In genomic region chr5:126675338-126675737, GRCh38 we compare ENCODE assay signal across 10 cellular contexts.
DNase-seq lines count a peak whose midpoint lies in the region; ATAC-seq, FAIRE-seq and TF ChIP-seq lines count a peak whose summit lies in the region.
"Had no signal": no experiment of that assay in that cellular context is flagged by ENCODE, and none has a peak within 500 bp of the region (broad histone marks: within the 10 kb centered on the region; RNA-seq: fewer than 3 reads in every experiment).

No MANE protein-coding gene starts in this region.

- no peak overlapping the region for H2BK120ac ChIP-seq in H1 (replicated peaks; ENCODE audit: low read depth, low read length)

- ATAC-seq in GM23338 (peak; percentile 17), mucosa of descending colon (peak; percentile 12), GM21717 (IDR thresholded peaks at IDR 0.05; ENCODE audit: unreplicated experiment) (no peak)

- 91% methylated on average over 2 of the region's 2 CpGs; no CpG with 5 or more reads in 1 of the 2 experiments for WGBS in H1 (ENCODE audit: extremely low coverage in 1 of 2, insufficient coverage in 1 of 2, insufficient read length in 1 of 2, insufficient replicate concordance in 2 of 2, low coverage in 1 of 2, low lambda C conversion rate in 2 of 2, missing lambda C conversion rate in 1 of 2), 2 experiments

- H3K23ac ChIP-seq in H1 (ENCODE audit: insufficient read length), result no peak overlapping the region

- H3K14ac ChIP-seq in H1 (ENCODE audit: insufficient read length), result no peak overlapping the region

- H3K4me1 ChIP-seq in GM23338 (ENCODE audit: insufficient read depth), result peaks cover 31% of the 10 kb centered on the region
- peaks cover 11 to 29% (median 17%) of the 10 kb centered on the region in 4 experiments for H3K4me1 ChIP-seq in H1 (replicated peaks in 1 of 4; ENCODE audit: control insufficient read depth in 3 of 4, insufficient read depth in 4 of 4, low read length in 3 of 4)
- H3K4me1 ChIP-seq in mucosa of descending colon (ENCODE audit: low read depth), result peaks cover 18% of the 10 kb centered on the region

- H2BK20ac ChIP-seq in H1 (ENCODE audit: low read length), result 0 out of 2 replicates have a peak overlapping the region, but pooled peaks have one; percentile 2

- H3K4me3 ChIP-seq in AG10803 (ENCODE audit: low read length) (no peak overlapping the region), GM23338 (no peak overlapping the region), H1 (ENCODE audit: extremely low read depth in 1 of 4, insufficient read depth in 2 of 4, low read depth in 3 of 4, low read length in 4 of 4) (no peak overlapping the region), mucosa of descending colon (no peak overlapping the region)
- H3K4me3 ChIP-seq: BLaER1 had no signal

- no peak for FAIRE-seq in H1 (lab: Jason Lieb, UNC)

- POLR2A ChIA-PET in H1 (lab: Charles Lee; ENCODE audit: partially characterized antibody), result interaction anchor here (0.7 to 10.8 kb wide), 3 partner anchors 10 to 102 kb away, joined by 3 to 146 read pairs (median 3); partner anchors contain the start of gene LMNB1

- H3K9me3 Mint-ChIP-seq in GM23338, result no peaks in the 10 kb centered on the region
- H3K9me3 Mint-ChIP-seq in T-helper 2 cell treated with Interferon-gamma antibody and Interleukin-4, amounts not matched to agents 5 μg/mL and 100 μg/mL, for 36 hours, result peaks cover 5% of the 10 kb centered on the region
- H3K9me3 Mint-ChIP-seq: CD8-positive, alpha-beta memory T cell; IgD-negative memory B cell had no signal

- H3K56ac ChIP-seq in H1 (replicated peaks; ENCODE audit: insufficient read length, low read depth, low read length), result no peak overlapping the region

- no peak overlapping the region for H2BK15ac ChIP-seq in H1 (ENCODE audit: low read length)

- DNase-seq in AG10803 (ENCODE audit: low read depth) (no peak), GM23338 (ENCODE audit: low spot score) (no peak), H1 (ENCODE audit: low read depth in 1 of 2, low spot score in 2 of 2) (no peak), mucosa of descending colon (no peak), NCI-H774 (lab: John Stamatoyannopoulos, UW) (no peak)
- no peak for DNase-seq in T-helper 2 cell treated with Interferon-gamma antibody and Interleukin-4, amounts not matched to agents 5 μg/mL and 100 μg/mL, for 36 hours (ENCODE audit: low spot score)

- no peaks in the 10 kb centered on the region for H3K9me2 ChIP-seq in GM23338 (ENCODE audit: insufficient read depth)

- no peak for TF ChIP-seq EP300 in H1 (IDR thresholded peaks at IDR 0.05; ENCODE audit: borderline replicate concordance in 1 of 2, low read depth in 2 of 2, low read length in 2 of 2)

- TF ChIP-seq CTCF in AG10803 (conservative IDR thresholded peaks at IDR 0.05; ENCODE audit: low read length) (0 out of 2 replicates have a peak, but pooled peaks have one; percentile 5), GM23338 (conservative IDR thresholded peaks at IDR 0.05; ENCODE audit: low read depth in 2 of 2) (no peak), H1 (IDR thresholded peaks at IDR 0.05; ENCODE audit: control extremely low read depth in 1 of 3, insufficient read depth in 1 of 3, low read depth in 1 of 3, low read length in 3 of 3) (no peak), mucosa of descending colon (IDR thresholded peaks at IDR 0.05) (no peak)

- H3K36me3 ChIP-seq in GM23338 (ENCODE audit: insufficient read depth) (0 out of 2 replicates have a peak, but pooled peaks cover under 1% of the 10 kb centered on the region), H1 (ENCODE audit: control insufficient read depth in 2 of 4, insufficient read depth in 4 of 4, low read length in 3 of 4) (no peaks in the 10 kb centered on the region), mucosa of descending colon (ENCODE audit: low read depth) (no peaks in the 10 kb centered on the region)
- H3K36me3 ChIP-seq: BLaER1 had no signal

- no peak overlapping the region for H2BK5ac ChIP-seq in H1 (ENCODE audit: low read depth, low read length)

- H3K36me3 Mint-ChIP-seq in GM23338 (ENCODE audit: low read depth), result peaks cover 3% of the 10 kb centered on the region; the same call in 1 of the 3 replicates
- H3K36me3 Mint-ChIP-seq in T-helper 2 cell treated with Interferon-gamma antibody and Interleukin-4, amounts not matched to agents 5 μg/mL and 100 μg/mL, for 36 hours (ENCODE audit: low read depth), result no peaks in the 10 kb centered on the region
- H3K36me3 Mint-ChIP-seq: CD8-positive, alpha-beta memory T cell had no signal

- no peak overlapping the region for H3K4ac ChIP-seq in H1 (replicated peaks; ENCODE audit: insufficient read length, low read depth, low read length)

- H3K27ac ChIP-seq in GM23338 (ENCODE audit: low read depth), result peak overlapping the region; percentile 77
- H3K27ac ChIP-seq in H1 (ENCODE audit: low read depth, low read length), result no peak overlapping the region
- H3K27ac ChIP-seq: BLaER1 had no signal

- no peak overlapping the region for H2AFZ ChIP-seq in GM23338
- 0 out of 2 replicates have a peak overlapping the region, but pooled peaks have one; percentile 6 for H2AFZ ChIP-seq in H1 (ENCODE audit: low read length)

- H3K4me2 ChIP-seq in GM23338 (peak overlapping the region; percentile 70; the same call in 1 of the 2 replicates), H1 (ENCODE audit: insufficient read depth in 1 of 2, low read depth in 2 of 2, low read length in 2 of 2) (no peak overlapping the region)
- H3K4me2 ChIP-seq: BLaER1 had no signal

- no peak overlapping the region for H3K18ac ChIP-seq in H1 (ENCODE audit: extremely low read depth, low read length)

- H3K9ac ChIP-seq in H1 (replicated peaks in 1 of 4; ENCODE audit: extremely low read depth in 1 of 4, low read depth in 3 of 4, low read length in 3 of 4), result no peak overlapping the region
- H3K9ac ChIP-seq: BLaER1 had no signal

- H3K4me1 Mint-ChIP-seq in GM23338, result peaks cover 48% of the 10 kb centered on the region
- peaks cover 19% of the 10 kb centered on the region for H3K4me1 Mint-ChIP-seq in T-helper 2 cell treated with Interferon-gamma antibody and Interleukin-4, amounts not matched to agents 5 μg/mL and 100 μg/mL, for 36 hours (ENCODE audit: low read depth)

- H4K20me1 ChIP-seq in GM23338 (replicated peaks; ENCODE audit: insufficient read depth), result no peaks in the 10 kb centered on the region
- no peaks in the 10 kb centered on the region for H4K20me1 ChIP-seq in H1 (replicated peaks in 1 of 2; ENCODE audit: control insufficient read depth in 1 of 2, insufficient read depth in 2 of 2, low read length in 2 of 2)
- H4K20me1 ChIP-seq: BLaER1 had no signal

- no peak overlapping the region for H4K8ac ChIP-seq in H1 (ENCODE audit: extremely low read depth, insufficient read depth, low read length)

- TF ChIP-seq POLR2A in H1 (IDR thresholded peaks at IDR 0.05; ENCODE audit: control extremely low read depth in 1 of 2, low read depth in 2 of 2, low read length in 2 of 2), result no peak

- H4K91ac ChIP-seq in H1 (replicated peaks; ENCODE audit: insufficient read length, low read length), result peak overlapping the region; percentile 58

- no peak overlapping the region for H4K5ac ChIP-seq in H1 (ENCODE audit: insufficient read length, low read depth, low read length)

- no peak overlapping the region for H2AK5ac ChIP-seq in H1 (ENCODE audit: low read depth, low read length)

- no peaks in the 10 kb centered on the region for H3F3A ChIP-seq in GM23338 (replicated peaks; ENCODE audit: low read depth)

- intact Hi-C loops in mucosa of descending colon (cut with DNase I, micrococcal nuclease), result loop anchor here in 1 of 2 donors (5.0 kb wide), 1 partner anchor 107 kb away; no protein-coding TSS in a partner anchor

- H3K79me2 ChIP-seq in GM23338 (replicated peaks; ENCODE audit: insufficient read depth) (no peaks in the 10 kb centered on the region), H1 (ENCODE audit: control insufficient read depth in 1 of 2, insufficient read depth in 2 of 2, low read length in 2 of 2) (no peaks in the 10 kb centered on the region)

- TF ChIP-seq RAD21 in H1 (IDR thresholded peaks at IDR 0.05 in 1 of 2, conservative IDR thresholded peaks at IDR 0.05 in 1 of 2; ENCODE audit: low read depth in 2 of 2, low read length in 2 of 2), result no peak

- H3K4me3 Mint-ChIP-seq in GM23338, result no peak overlapping the region
- no peak overlapping the region for H3K4me3 Mint-ChIP-seq in T-helper 2 cell treated with Interferon-gamma antibody and Interleukin-4, amounts not matched to agents 5 μg/mL and 100 μg/mL, for 36 hours
- H3K4me3 Mint-ChIP-seq: CD8-positive, alpha-beta memory T cell; IgD-negative memory B cell had no signal

- no peaks in the 10 kb centered on the region for H3K23me2 ChIP-seq in H1 (ENCODE audit: low read depth, low read length)

- H3K79me1 ChIP-seq in H1 (ENCODE audit: low read depth, low read length), result no peaks in the 10 kb centered on the region; the same call in 1 of the 2 replicates

- H3K9me3 ChIP-seq in H1 (ENCODE audit: insufficient read depth in 2 of 2, low read depth in 1 of 2, low read length in 1 of 2), result no peaks in the 10 kb centered on the region
- no peaks in the 10 kb centered on the region for H3K9me3 ChIP-seq in mucosa of descending colon

- peaks cover 7% of the 10 kb centered on the region for H3K27me3 Mint-ChIP-seq in GM23338 (ENCODE audit: insufficient read depth, low read depth, poor library complexity)
- H3K27me3 Mint-ChIP-seq in T-helper 2 cell treated with Interferon-gamma antibody and Interleukin-4, amounts not matched to agents 5 μg/mL and 100 μg/mL, for 36 hours (ENCODE audit: low read depth), result no peaks in the 10 kb centered on the region
- H3K27me3 Mint-ChIP-seq: IgD-negative memory B cell had no signal

- 0 out of 2 replicates have a peak overlapping the region, but pooled peaks have one; percentile 30 for H2BK12ac ChIP-seq in H1 (ENCODE audit: low read depth, low read length)

- H3K27ac Mint-ChIP-seq in GM23338, result no peak overlapping the region
- no peak overlapping the region for H3K27ac Mint-ChIP-seq in T-helper 2 cell treated with Interferon-gamma antibody and Interleukin-4, amounts not matched to agents 5 μg/mL and 100 μg/mL, for 36 hours
- H3K27ac Mint-ChIP-seq: IgD-negative memory B cell had no signal

- CTCF ChIA-PET in H1 (lab: Charles Lee; ENCODE audit: partially characterized antibody), result interaction anchor here (0.7 to 11.4 kb wide), 27 partner anchors 11 to 151 kb away, joined by 3 to 251 read pairs (median 5); partner anchors contain the start of gene LMNB1

- H3K27me3 ChIP-seq in GM23338 (ENCODE audit: insufficient read depth) (no peaks in the 10 kb centered on the region), H1 (replicated peaks in 1 of 4; ENCODE audit: control insufficient read depth in 3 of 4, extremely low read depth in 1 of 4, insufficient read depth in 3 of 4, low read length in 3 of 4) (no peaks in the 10 kb centered on the region)
- H3K27me3 ChIP-seq: BLaER1 had no signal

TF ChIP-seq in H1, 55 proteins besides CTCF, POLR2A, EP300 and RAD21 (continues in another document):
- no peak for TF ChIP-seq KDM1A (IDR thresholded peaks at IDR 0.05; ENCODE audit: borderline replicate concordance, low read length)
- TF ChIP-seq BACH1 (IDR thresholded peaks at IDR 0.05; ENCODE audit: low read length), result no peak
- no peak for TF ChIP-seq KDM5A (IDR thresholded peaks at IDR 0.05; ENCODE audit: low read length)
- TF ChIP-seq SRF (IDR thresholded peaks at IDR 0.05; ENCODE audit: low read depth, low read length), result no peak
- TF ChIP-seq BRCA1 (IDR thresholded peaks at IDR 0.05; ENCODE audit: low read depth, low read length), result no peak
- no peak for TF ChIP-seq RFX5 (IDR thresholded peaks at IDR 0.05; ENCODE audit: borderline replicate concordance, low read depth, low read length)
- no peak for TF ChIP-seq BCL11A (IDR thresholded peaks at IDR 0.05; ENCODE audit: low read depth in 2 of 2, low read length in 2 of 2)
